8 cellular contexts compared by ENCODE assay signal in the genomic region with DNA sequence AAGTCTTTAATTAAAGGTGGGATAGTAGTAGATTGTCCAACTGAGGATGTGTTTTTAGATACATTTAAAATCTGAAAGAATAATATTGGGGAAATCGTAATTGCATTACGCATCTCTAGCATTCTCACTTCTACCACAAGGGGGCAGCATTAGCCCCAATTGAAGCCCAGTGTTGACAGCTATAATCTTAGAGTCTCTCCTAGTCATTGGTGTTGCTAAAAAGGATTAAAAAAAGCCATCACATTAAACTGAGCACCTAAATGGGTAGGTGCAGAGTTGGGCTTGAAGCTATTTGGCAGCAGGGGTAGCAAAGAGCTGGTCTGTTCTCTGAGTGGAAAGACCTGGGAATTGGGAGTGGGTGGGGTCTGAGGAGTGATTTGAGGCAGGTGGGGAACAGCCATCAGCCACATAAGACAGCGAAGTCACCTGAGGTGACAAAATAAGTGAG.
A peak's percentile ranks its signal among the peaks of the same experiment; 100 is the strongest.
DNase-seq lines count a peak whose midpoint lies in the region; ATAC-seq, FAIRE-seq and TF ChIP-seq lines count a peak whose summit lies in the region.

No MANE protein-coding gene starts in this region.

- H3K4me3 Mint-ChIP-seq in natural killer cell: no peak overlapping the region

- no peak for TF ChIP-seq POLR2A in GM12891 (IDR thresholded peaks at IDR 0.05; ENCODE audit: low read depth, low read length)
- TF ChIP-seq POLR2A in transverse colon (IDR thresholded peaks at IDR 0.05): no peak

- FAIRE-seq in GM12891 (lab: Jason Lieb, UNC): peak; percentile 35

- 22 to 26% methylated on average over 3 of the region's 3 CpGs for WGBS in transverse colon (ENCODE audit: low coverage in 1 of 2), 2 donors

- H3K4me3 ChIP-seq in epithelial cell of proximal tubule (ENCODE audit: low read depth, low read length) (no peak overlapping the region), transverse colon (no peak overlapping the region)

- H3K27me3 ChIP-seq in transverse colon: no peaks in the 10 kb centered on the region

- intact Hi-C loops in natural killer cell (cut with micrococcal nuclease) (loop anchor here (5.0 to 10.0 kb wide), 2 partner anchors 599 to 1437 kb away; no protein-coding TSS in a partner anchor), transverse colon (cut with DNase I; ENCODE audit: low total_unique reads) (loop anchor here (10.0 kb wide), 2 partner anchors 599 to 1039 kb away; no protein-coding TSS in a partner anchor)

- peaks cover 0 to 15% (median 6%) of the 10 kb centered on the region in 4 donors for H3K4me1 ChIP-seq in transverse colon

- H3K27ac Mint-ChIP-seq in natural killer cell: peak overlapping the region in 1 of 2 donors; percentile 36

- no peaks in the 10 kb centered on the region for H3K27me3 Mint-ChIP-seq in natural killer cell (ENCODE audit: low read depth in 2 of 2)

- TF ChIP-seq CTCF in epithelial cell of proximal tubule (conservative IDR thresholded peaks at IDR 0.05; ENCODE audit: low read depth, low read length): peak; percentile 93
- peak; percentile 95 for TF ChIP-seq CTCF in natural killer cell (IDR thresholded peaks at IDR 0.05)
- peak; percentile 86 to 93 (median 89) for TF ChIP-seq CTCF in transverse colon (IDR thresholded peaks at IDR 0.05)

- peaks cover 2% of the 10 kb centered on the region for H3K36me3 Mint-ChIP-seq in natural killer cell

- H3K36me3 ChIP-seq in transverse colon: no peaks in the 10 kb centered on the region

- no peak for TF ChIP-seq EP300 in transverse colon (IDR thresholded peaks at IDR 0.05; ENCODE audit: low read depth)

- H3K27ac ChIP-seq in transverse colon: no peak overlapping the region

- ATAC-seq in HG02884 (IDR thresholded peaks at IDR 0.05; ENCODE audit: unreplicated experiment) (peak; percentile 77), natural killer cell (peak; percentile 68 to 75 (median 71))

- in situ Hi-C loops in transverse colon (cut with MboI; ENCODE audit: low pct_ligation_motif_present in 1 of 4, low pct_unique_long_range_greater_than_20kb in 1 of 4, low sequenced_read_pairs in 3 of 4): loop anchor here (10.0 to 25.0 kb wide), 3 partner anchors 589 to 1022 kb away; no protein-coding TSS in a partner anchor

- H3K9me3 ChIP-seq in transverse colon: no peaks in the 10 kb centered on the region

- no peaks in the 10 kb centered on the region for H3K9me3 Mint-ChIP-seq in natural killer cell

- peak; percentile 48 for DNase-seq in AG08395 (ENCODE audit: low spot score)
- peak; percentile 9 for DNase-seq in GM12891 (ENCODE audit: insufficient read length, low spot score)
- DNase-seq in NCI-H226: peak; percentile 12
- peak; percentile 47 to 54 for DNase-seq in activated CD4-positive, alpha-beta T cell treated with anti-CD3 and anti-CD28 coated beads, Interleukin-2, amount 50 U/mL, for 48 hours
- DNase-seq in epithelial cell of proximal tubule (ENCODE audit: low read depth): no peak
- DNase-seq in natural killer cell: no peak
- peak; percentile 54 for DNase-seq in transverse colon

- H3K4me1 Mint-ChIP-seq in natural killer cell: peaks cover 4 to 7% of the 10 kb centered on the region in 2 donors

TF ChIP-seq in GM12891, 5 proteins besides CTCF, POLR2A, EP300 and RAD21:
- TF ChIP-seq POLR2AphosphoS5 (IDR thresholded peaks at IDR 0.05; ENCODE audit: low read depth, low read length): no peak
- TF ChIP-seq TAF1 (IDR thresholded peaks at IDR 0.05; ENCODE audit: low read depth, low read length): no peak
- TF ChIP-seq SPI1 (IDR thresholded peaks at IDR 0.05; ENCODE audit: low read depth, low read length): no peak
- TF ChIP-seq POU2F2 (IDR thresholded peaks at IDR 0.05; ENCODE audit: low read depth, low read length): no peak
- TF ChIP-seq PAX5 (IDR thresholded peaks at IDR 0.05; ENCODE audit: insufficient read depth, low read length, severe bottlenecking): no peak

Comparison
In these comparisons a context has a peak if more than half of its experiments do, and no peak if none do; other contexts are left out.
1. DNase-seq: peak in AG08395 (single experiment), GM12891 (single experiment), NCI-H226 (single experiment), activated CD4-positive, alpha-beta T cell treated with anti-CD3 and anti-CD28 coated beads, Interleukin-2, amount 50 U/mL, for 48 hours (2 of 2) and transverse colon (single experiment); none in epithelial cell of proximal tubule (single experiment) and natural killer cell (single experiment).
2. Peak in every context shown above with its lines, with median percentiles within 50 percentile points of each other: CTCF ChIP-seq.